Comparison of ENCODE assay signal across 11 cellular contexts in genomic region chr3:188272481-188273372, GRCh38.
DNase-seq lines count a peak whose midpoint lies in the region; ATAC-seq and TF ChIP-seq lines count a peak whose summit lies in the region.
"Had no signal": no experiment of that assay in that cellular context is flagged by ENCODE, and none has a peak within 500 bp of the region (broad histone marks: within the 10 kb centered on the region; RNA-seq: fewer than 3 reads in every experiment).

No MANE protein-coding gene starts in this region.

- H3K4me3 Mint-ChIP-seq in CD14-positive monocyte (no peak overlapping the region), osteocyte (ENCODE audit: unreplicated experiment) (no peak overlapping the region)
- H3K4me3 Mint-ChIP-seq: WTC11 had no signal

- H3K9me3 Mint-ChIP-seq in CD14-positive monocyte (no peaks in the 10 kb centered on the region), osteocyte (ENCODE audit: unreplicated experiment) (no peaks in the 10 kb centered on the region)
- H3K9me3 Mint-ChIP-seq: WTC11 had no signal

- H3K4me1 Mint-ChIP-seq in CD14-positive monocyte: peaks cover 35% of the 10 kb centered on the region
- H3K4me1 Mint-ChIP-seq in osteocyte (ENCODE audit: unreplicated experiment): peaks cover 66% of the 10 kb centered on the region

- H3K27ac Mint-ChIP-seq in CD14-positive monocyte: peak overlapping the region in 5 of 7 donors; percentile 9 to 78 (median 12)
- peak overlapping the region; percentile 86 for H3K27ac Mint-ChIP-seq in osteocyte (ENCODE audit: unreplicated experiment)
- H3K27ac Mint-ChIP-seq: WTC11 had no signal

- H3K4me3 ChIP-seq in epithelial cell of esophagus (ENCODE audit: low read length): no peak overlapping the region

- no peak for TF ChIP-seq CTCF in CD14-positive monocyte (IDR thresholded peaks at IDR 0.05)
- TF ChIP-seq CTCF in epithelial cell of esophagus (IDR thresholded peaks at IDR 0.05; ENCODE audit: insufficient read depth, low read depth, low read length, missing control alignments): no peak
- no peak for TF ChIP-seq CTCF in osteocyte (IDR thresholded peaks at IDR 0.05)

- intact Hi-C loops in CD14-positive monocyte (cut with micrococcal nuclease): no loop called here

- H3K36me3 Mint-ChIP-seq in CD14-positive monocyte (peaks cover 16 to 18% of the 10 kb centered on the region in 2 donors), osteocyte (ENCODE audit: unreplicated experiment) (peaks cover 7% of the 10 kb centered on the region)
- H3K36me3 Mint-ChIP-seq: WTC11 had no signal

- DNase-seq in CD14-positive monocyte (ENCODE audit: low spot score): no peak
- peak; percentile 76 for DNase-seq in NCI-H226
- DNase-seq in epithelial cell of esophagus (ENCODE audit: low read depth): peak; percentile 68
- no peak for DNase-seq in osteocyte (ENCODE audit: extremely low spot score, unreplicated experiment)
- no peak for DNase-seq in SHP77 treated with DMSO at 0.1 percent for 48 hours (lab: John Stamatoyannopoulos, UW)
- DNase-seq in SKM-1 treated with dmso at 0.1 percent for 144 hours (lab: John Stamatoyannopoulos, UW; ENCODE audit: unreplicated experiment): no peak
- DNase-seq: MM.1S, occipital lobe had no signal

- H3K27me3 Mint-ChIP-seq in CD14-positive monocyte (ENCODE audit: low read depth in 3 of 3) (no peaks in the 10 kb centered on the region), osteocyte (ENCODE audit: unreplicated experiment) (no peaks in the 10 kb centered on the region)

- ATAC-seq in GM19324 (IDR thresholded peaks at IDR 0.05; ENCODE audit: low FRiP score, unreplicated experiment): no peak
- ATAC-seq in GM18909 (IDR thresholded peaks at IDR 0.05; ENCODE audit: poor library complexity, unreplicated experiment): no peak
- ATAC-seq: WTC11 had no signal

Comparison
In these comparisons a context has a peak if more than half of its experiments do, and no peak if none do; other contexts are left out.
1. DNase-seq: peak in NCI-H226 (single experiment) and epithelial cell of esophagus (single experiment); none in CD14-positive monocyte (single experiment), osteocyte (single experiment), SHP77 treated with DMSO at 0.1 percent for 48 hours (single experiment) and SKM-1 treated with dmso at 0.1 percent for 144 hours (single experiment).